ENCODE assay signal across 19 cellular contexts in the genomic region with DNA sequence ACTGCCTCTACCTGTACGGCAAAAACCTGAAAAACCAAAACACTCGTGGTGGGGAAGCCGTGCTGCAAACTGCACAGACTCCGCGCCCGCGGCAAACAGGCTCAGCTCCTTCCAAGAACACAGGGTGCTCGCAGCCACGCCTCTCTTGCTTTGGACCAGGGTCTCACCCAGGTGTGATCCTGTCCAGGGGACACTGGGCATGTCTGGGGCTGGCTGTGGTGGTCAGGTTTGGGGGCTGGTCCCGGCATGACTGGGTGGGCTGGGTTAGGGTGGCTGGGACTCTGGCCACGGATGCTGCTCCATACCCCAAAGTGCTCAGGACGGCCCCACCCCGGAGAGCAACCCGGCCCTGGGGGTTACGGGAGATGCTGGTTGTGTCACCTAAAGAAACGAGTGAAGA.
"Had no signal": no experiment of that assay in that cellular context is flagged by ENCODE, and none has a peak within 500 bp of the region (broad histone marks: within the 10 kb centered on the region; RNA-seq: fewer than 3 reads in every experiment).

No MANE protein-coding gene starts in this region.

- H3K27ac Mint-ChIP-seq: stimulated activated memory B cell treated with anti-CD40 and anti-IgM and Interleukin-4, amounts not matched to agents 10 μg/mL and 1 μg/mL and 100 μg/mL, for 72 hours had no signal

- H3K4me3 ChIP-seq: dorsolateral prefrontal cortex, heart left ventricle, tibial nerve, upper lobe of right lung, vagina had no signal

- ATAC-seq: heart left ventricle; naive thymus-derived CD8-positive, alpha-beta T cell; stimulated activated memory B cell treated with anti-CD40 and anti-IgM and Interleukin-4, amounts not matched to agents 10 μg/mL and 1 μg/mL and 100 μg/mL, for 72 hours; upper lobe of right lung had no signal

- H3K27me3 Mint-ChIP-seq: naive thymus-derived CD8-positive, alpha-beta T cell; stimulated activated memory B cell treated with anti-CD40 and anti-IgM and Interleukin-4, amounts not matched to agents 10 μg/mL and 1 μg/mL and 100 μg/mL, for 72 hours; stimulated activated naive CD8-positive, alpha-beta T cell treated with anti-CD3 and anti-CD28 coated beads, Interleukin-15, Interleukin-2, amounts not matched to agents 100 ng/mL and 50 ng/mL, for 24 hours had no signal

- DNase-seq: cortex of kidney; dorsolateral prefrontal cortex; effector CD8-positive, alpha-beta T cell; heart left ventricle; hippocampal formation; kidney glomerular epithelial cell; mammary epithelial cell; naive thymus-derived CD8-positive, alpha-beta T cell; posterior cingulate gyrus; small intestine; stimulated activated CD4-positive, alpha-beta T cell treated with anti-CD3 and anti-CD28 coated beads, Interleukin-4, amount 100 ng/mL, for 1 hour; stimulated activated CD8-positive, alpha-beta memory T cell treated with anti-CD3 and anti-CD28 coated beads, Interleukin-4, amount 100 ng/mL, for 48 hours; upper lobe of right lung had no signal

- H3K9me3 Mint-ChIP-seq: naive thymus-derived CD8-positive, alpha-beta T cell; stimulated activated memory B cell treated with anti-CD40 and anti-IgM and Interleukin-4, amounts not matched to agents 10 μg/mL and 1 μg/mL and 100 μg/mL, for 72 hours; stimulated activated naive CD8-positive, alpha-beta T cell treated with anti-CD3 and anti-CD28 coated beads, Interleukin-15, Interleukin-2, amounts not matched to agents 100 ng/mL and 50 ng/mL, for 24 hours had no signal

- H3K4me3 Mint-ChIP-seq: naive thymus-derived CD8-positive, alpha-beta T cell; stimulated activated memory B cell treated with anti-CD40 and anti-IgM and Interleukin-4, amounts not matched to agents 10 μg/mL and 1 μg/mL and 100 μg/mL, for 72 hours; stimulated activated naive CD8-positive, alpha-beta T cell treated with anti-CD3 and anti-CD28 coated beads, Interleukin-15, Interleukin-2, amounts not matched to agents 100 ng/mL and 50 ng/mL, for 24 hours had no signal

- H3K4me1 Mint-ChIP-seq: stimulated activated memory B cell treated with anti-CD40 and anti-IgM and Interleukin-4, amounts not matched to agents 10 μg/mL and 1 μg/mL and 100 μg/mL, for 72 hours had no signal

- H3K9me3 ChIP-seq: heart left ventricle, tibial nerve, upper lobe of right lung, vagina had no signal

- H3K27ac ChIP-seq: dorsolateral prefrontal cortex, heart left ventricle, tibial nerve, upper lobe of right lung, vagina had no signal

- FAIRE-seq: frontal cortex, islet of Langerhans, small intestine had no signal

- H3K27me3 ChIP-seq: dorsolateral prefrontal cortex, heart left ventricle, tibial nerve, upper lobe of right lung, vagina had no signal
